ENCODE assay signal across 9 cellular contexts in the genomic region with DNA sequence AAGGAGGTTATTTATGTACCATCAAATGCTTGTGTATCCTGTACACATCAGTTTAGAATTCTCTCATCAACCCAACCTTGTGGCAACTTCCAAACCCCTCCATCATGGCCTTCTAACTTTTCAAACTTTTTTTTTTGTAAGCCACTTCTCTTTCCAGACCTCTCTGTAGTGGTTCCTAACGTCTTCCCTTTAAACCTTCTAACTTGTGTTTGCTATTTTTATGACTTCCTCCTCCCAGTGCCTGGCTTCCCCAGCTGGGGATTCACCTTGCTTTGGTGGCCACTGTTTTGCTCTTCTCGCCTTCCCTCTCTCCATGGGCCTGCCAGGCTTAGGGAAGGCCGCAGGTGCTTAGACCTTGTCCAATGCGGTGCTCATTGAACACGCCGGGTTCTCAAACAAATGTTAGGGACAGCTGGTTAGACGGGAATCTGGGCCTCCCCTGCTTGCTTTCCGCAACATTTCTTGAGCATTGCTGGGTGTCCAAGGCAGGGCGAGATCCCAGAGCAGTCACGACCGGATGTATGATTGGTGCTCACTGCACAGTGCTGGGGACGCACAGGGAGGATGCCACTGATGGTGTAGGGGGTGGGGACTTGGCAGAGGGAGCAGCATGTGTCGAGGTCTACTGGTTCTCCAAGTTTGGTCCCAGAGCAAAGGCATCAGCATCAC. TPM values are rescaled to one million over a fixed set of nuclear protein-coding genes. Genes with fewer than 3 reads are reported as not detected.
DNase-seq lines count a peak whose midpoint lies in the region; ATAC-seq and TF ChIP-seq lines count a peak whose summit lies in the region.
"Had no signal": no experiment of that assay in that cellular context is flagged by ENCODE, and none has a peak within 500 bp of the region (broad histone marks: within the 10 kb centered on the region; RNA-seq: fewer than 3 reads in every experiment).

No MANE protein-coding gene starts in this region.

- intact Hi-C loops in Calu3 (cut with micrococcal nuclease; ENCODE audit: unreplicated experiment), result no loop called here
- intact Hi-C loops in naive thymus-derived CD4-positive, alpha-beta T cell (cut with micrococcal nuclease), result loop anchor here in 1 of 2 donors (1.0 kb wide), 2 partner anchors 81 to 250 kb away; a partner anchor contains a TSS

- H3K27me3 Mint-ChIP-seq in Calu3 (ENCODE audit: unreplicated experiment) (no peaks in the 10 kb centered on the region), IgD-negative memory B cell (no peaks in the 10 kb centered on the region)
- no peaks in the 10 kb centered on the region for H3K27me3 Mint-ChIP-seq in activated T-cell treated with anti-CD3 and anti-CD28 coated beads, Interleukin-2, amount 50 U/mL, for 4 hours (ENCODE audit: low read depth)
- no peaks in the 10 kb centered on the region for H3K27me3 Mint-ChIP-seq in naive thymus-derived CD4-positive, alpha-beta T cell

- CTCF ChIA-PET in Calu3 (lab: Charles Lee), result interaction anchor here (0.8 kb wide), 1 partner anchor 128 kb away, joined by 5 read pairs; no protein-coding TSS in a partner anchor
- CTCF ChIA-PET in naive thymus-derived CD4-positive, alpha-beta T cell (lab: Charles Lee), result no interaction called here
- CTCF ChIA-PET in GM10248 (lab: Yijun Ruan, JAX), result interaction anchor here (0.6 to 5.5 kb wide), 6 partner anchors 15 to 144 kb away, joined by 3 to 42 read pairs (median 4); no protein-coding TSS in a partner anchor

- no peaks in the 10 kb centered on the region for H3K9me3 ChIP-seq in naive thymus-derived CD4-positive, alpha-beta T cell (ENCODE audit: control insufficient read depth in 2 of 3, low read length in 3 of 3)

- H3K36me3 ChIP-seq in naive thymus-derived CD4-positive, alpha-beta T cell (ENCODE audit: control insufficient read depth in 2 of 3, insufficient read depth in 3 of 3, low read length in 3 of 3), result peaks cover 0 to 3% (median 0%) of the 10 kb centered on the region in 3 experiments

- peaks cover 21% of the 10 kb centered on the region for H3K4me1 Mint-ChIP-seq in Calu3 (ENCODE audit: low read depth, unreplicated experiment)
- H3K4me1 Mint-ChIP-seq in IgD-negative memory B cell, result peaks cover 7 to 16% (median 15%) of the 10 kb centered on the region in 3 donors
- peaks cover 33% of the 10 kb centered on the region for H3K4me1 Mint-ChIP-seq in activated T-cell treated with anti-CD3 and anti-CD28 coated beads, Interleukin-2, amount 50 U/mL, for 4 hours (ENCODE audit: low read depth)
- peaks cover 16 to 41% (median 33%) of the 10 kb centered on the region in 7 donors for H3K4me1 Mint-ChIP-seq in naive thymus-derived CD4-positive, alpha-beta T cell

- no peaks in the 10 kb centered on the region for H3K27me3 ChIP-seq in naive thymus-derived CD4-positive, alpha-beta T cell (ENCODE audit: control insufficient read depth in 2 of 2, insufficient read depth in 2 of 2, low read length in 2 of 2)

- H3K4me1 ChIP-seq in naive thymus-derived CD4-positive, alpha-beta T cell (ENCODE audit: control insufficient read depth in 2 of 2, insufficient read depth in 2 of 2, low read length in 2 of 2), result peaks cover 22% of the 10 kb centered on the region in 2 donors

- H3K9me3 Mint-ChIP-seq in Calu3 (ENCODE audit: low read depth, unreplicated experiment), result no peaks in the 10 kb centered on the region
- no peaks in the 10 kb centered on the region for H3K9me3 Mint-ChIP-seq in IgD-negative memory B cell
- H3K9me3 Mint-ChIP-seq in activated T-cell treated with anti-CD3 and anti-CD28 coated beads, Interleukin-2, amount 50 U/mL, for 4 hours, result no peaks in the 10 kb centered on the region
- no peaks in the 10 kb centered on the region for H3K9me3 Mint-ChIP-seq in naive thymus-derived CD4-positive, alpha-beta T cell

- no peak for TF ChIP-seq CTCF in Calu3 (IDR thresholded peaks at IDR 0.05; ENCODE audit: unreplicated experiment)
- no peak for TF ChIP-seq CTCF in coronary artery (IDR thresholded peaks at IDR 0.05)
- no peak for TF ChIP-seq CTCF in GM10248 (IDR thresholded peaks at IDR 0.05; ENCODE audit: control extremely low read depth, extremely low read depth, low read depth, missing control alignments)

- POLR2A ChIA-PET in naive thymus-derived CD4-positive, alpha-beta T cell (lab: Charles Lee), result interaction anchor here (0.6 to 2.2 kb wide), 5 partner anchors 9 to 52 kb away, joined by 3 to 16 read pairs (median 5); a partner anchor contains a TSS
- POLR2A ChIA-PET in GM10248 (lab: Yijun Ruan, JAX), result no interaction called here

- H3K27ac Mint-ChIP-seq in Calu3 (ENCODE audit: unreplicated experiment) (no peak overlapping the region), IgD-negative memory B cell (peak overlapping the region; percentile 62 to 83 (median 76))
- peak overlapping the region in 8 of 9 donors; percentile 29 to 88 (median 78) for H3K27ac Mint-ChIP-seq in naive thymus-derived CD4-positive, alpha-beta T cell

- H3K36me3 Mint-ChIP-seq in Calu3 (ENCODE audit: insufficient read depth, unreplicated experiment) (peaks cover 35% of the 10 kb centered on the region), IgD-negative memory B cell (no peaks in the 10 kb centered on the region)
- H3K36me3 Mint-ChIP-seq in activated T-cell treated with anti-CD3 and anti-CD28 coated beads, Interleukin-2, amount 50 U/mL, for 4 hours (ENCODE audit: insufficient read depth), result no peaks in the 10 kb centered on the region
- no peaks in the 10 kb centered on the region for H3K36me3 Mint-ChIP-seq in naive thymus-derived CD4-positive, alpha-beta T cell

- no TSS peak for BruUV-seq in Calu3 (replicated peaks; lab: Mats Ljungman, UMichigan)

- peak overlapping the region; percentile 64 for H3K27ac ChIP-seq in naive thymus-derived CD4-positive, alpha-beta T cell (ENCODE audit: low read depth, low read length)
- H3K27ac ChIP-seq in coronary artery, result no peak overlapping the region

- peak overlapping the region; percentile 77 for H3K4me3 ChIP-seq in naive thymus-derived CD4-positive, alpha-beta T cell (ENCODE audit: low read length)
- H3K4me3 ChIP-seq in coronary artery, result no peak overlapping the region

- ATAC-seq in activated T-cell treated with anti-CD3 and anti-CD28 coated beads, Interleukin-2, amount 50 U/mL, for 4 hours, result no peak
- no peak for ATAC-seq in naive thymus-derived CD4-positive, alpha-beta T cell

- H3K4me3 Mint-ChIP-seq in Calu3 (ENCODE audit: low read depth, unreplicated experiment) (peak overlapping the region; percentile 91), IgD-negative memory B cell (peak overlapping the region; percentile 80 to 91 (median 86))
- peak overlapping the region; percentile 80 for H3K4me3 Mint-ChIP-seq in activated T-cell treated with anti-CD3 and anti-CD28 coated beads, Interleukin-2, amount 50 U/mL, for 4 hours
- H3K4me3 Mint-ChIP-seq in naive thymus-derived CD4-positive, alpha-beta T cell, result peak overlapping the region; percentile 74 to 88 (median 80)

- DNase-seq in Calu3, result no peak
- DNase-seq in activated T-cell treated with anti-CD3 and anti-CD28 coated beads, Interleukin-2, amount 50 U/mL, for 4 hours, result no peak
- no peak for DNase-seq in naive thymus-derived CD4-positive, alpha-beta T cell
- DNase-seq in COR-L47 (lab: John Stamatoyannopoulos, UW), result no peak
- no peak for DNase-seq in coronary artery (ENCODE audit: low spot score)
- DNase-seq in GM10248 (ENCODE audit: extremely low spot score), result no peak
- DNase-seq in activated gamma-delta T cell treated with Interleukin-2 at 50 U/mL for 16 hours, result no peak
- DNase-seq: SIG-M5 had no signal

RNA-seq across cellular contexts. Expression of a gene that starts 1.1 kb away (rescaled TPM):
- 44.3 and 49.3 TPM in 2 replicates for total RNA-seq in Calu3 (2022)
- 13.9 TPM for polyA plus RNA-seq in IgD-negative memory B cell
- 10 to 100 TPM; 23.8 to 25.0 (median 24.1) TPM for total RNA-seq in activated T-cell treated with anti-CD3 and anti-CD28 coated beads, Interleukin-2, amount 50 U/mL, for 4 hours
- total RNA-seq in naive thymus-derived CD4-positive, alpha-beta T cell, result 10 to 100 TPM; 18.6 to 43.7 (median 34.1) TPM
- 10 to 100 TPM in 1 of 2 donors, 1 to 10 TPM in 1; 8.0 to 21.1 TPM for polyA plus RNA-seq in naive thymus-derived CD4-positive, alpha-beta T cell

RNA-seq across cellular contexts. Expression of a gene that starts 28.1 kb away (rescaled TPM):
- 79.0 and 84.0 TPM in 2 replicates for total RNA-seq in Calu3 (2022)
- 62.5 TPM for polyA plus RNA-seq in IgD-negative memory B cell
- 100 to 1,000 TPM in 2 of 3 donors, 10 to 100 TPM in 1; 85.2 to 109 (median 102) TPM for total RNA-seq in activated T-cell treated with anti-CD3 and anti-CD28 coated beads, Interleukin-2, amount 50 U/mL, for 4 hours
- 10 to 100 TPM; 29.5 to 64.7 (median 32.0) TPM for total RNA-seq in naive thymus-derived CD4-positive, alpha-beta T cell
- 10 to 100 TPM; 47.0 to 51.3 TPM for polyA plus RNA-seq in naive thymus-derived CD4-positive, alpha-beta T cell

RNA-seq across cellular contexts. Expression of a gene that starts 28.2 kb away (rescaled TPM):
- total RNA-seq in Calu3 (2022), result 32.6 and 33.5 TPM in 2 replicates
- polyA plus RNA-seq in IgD-negative memory B cell, result not detected
- 10 to 100 TPM; 12.2 to 13.3 (median 12.6) TPM for total RNA-seq in activated T-cell treated with anti-CD3 and anti-CD28 coated beads, Interleukin-2, amount 50 U/mL, for 4 hours
- 10 to 100 TPM in 1 of 5 experiments, 1 to 10 TPM in 3, under 1 TPM in 1; 0.61 to 17.5 (median 2.2) TPM for total RNA-seq in naive thymus-derived CD4-positive, alpha-beta T cell
- polyA plus RNA-seq in naive thymus-derived CD4-positive, alpha-beta T cell, result not detected

RNA-seq across cellular contexts. Expression of a gene that starts 52.5 kb away (rescaled TPM):
- 205 and 212 TPM in 2 replicates for total RNA-seq in Calu3 (2022)
- 22.6 TPM for polyA plus RNA-seq in IgD-negative memory B cell
- 100 to 1,000 TPM; 153 to 174 (median 159) TPM for total RNA-seq in activated T-cell treated with anti-CD3 and anti-CD28 coated beads, Interleukin-2, amount 50 U/mL, for 4 hours
- total RNA-seq in naive thymus-derived CD4-positive, alpha-beta T cell, result 10 to 100 TPM; 27.6 to 67.1 (median 42.4) TPM
- 10 to 100 TPM; 13.4 to 15.2 TPM for polyA plus RNA-seq in naive thymus-derived CD4-positive, alpha-beta T cell
